ENCODE assay signal across 13 cellular contexts in the genomic region with DNA sequence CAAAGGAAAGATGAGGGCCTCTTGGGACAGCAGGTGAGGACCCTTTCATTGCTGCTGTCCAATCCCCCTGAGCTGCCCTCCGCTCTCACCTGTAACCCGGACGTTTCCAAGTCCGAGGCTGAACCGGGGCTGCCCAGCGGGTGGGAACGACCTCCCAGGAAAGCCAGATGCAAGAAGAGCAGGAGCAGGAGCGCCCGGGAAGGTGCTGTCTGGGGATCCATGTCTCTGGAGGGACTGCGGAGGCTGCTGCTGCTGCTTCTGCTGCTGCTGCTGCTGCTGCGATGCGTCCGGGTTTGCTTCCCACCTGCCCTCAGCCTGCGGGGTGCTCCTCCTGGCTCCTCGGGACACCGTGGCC. TPM values are rescaled to one million over a fixed set of nuclear protein-coding genes. Genes with fewer than 3 reads are reported as not detected.
A peak's percentile ranks its signal among the peaks of the same experiment; 100 is the strongest.
DNase-seq lines count a peak whose midpoint lies in the region; TF ChIP-seq lines count a peak whose summit lies in the region.
"Had no signal": no experiment of that assay in that cellular context is flagged by ENCODE, and none has a peak within 500 bp of the region (broad histone marks: within the 10 kb centered on the region; RNA-seq: fewer than 3 reads in every experiment).

A gene (minus strand): TSS at position 333 of the 355 bp plus-strand sequence. CDS start 112 bp downstream, at position 221.

- no peak within 1 kb of the TSS for H3K27ac Mint-ChIP-seq in nephron progenitor cell
- H3K27ac Mint-ChIP-seq: stimulated activated naive CD8-positive, alpha-beta T cell treated with anti-CD3 and anti-CD28 coated beads, Interleukin-15, amount 100 ng/mL, for 72 hours had no signal

- no peaks in the 10 kb centered on the region for H3K79me2 ChIP-seq in parathyroid adenoma

- no peaks in the 10 kb centered on the region for H3K9me3 ChIP-seq in NT2/D1 (ENCODE audit: insufficient read depth, low read length)
- no peaks in the 10 kb centered on the region for H3K9me3 ChIP-seq in right atrium auricular region
- H3K9me3 ChIP-seq in parathyroid adenoma (ENCODE audit: control insufficient read depth, low read length) = no peaks in the 10 kb centered on the region
- H3K9me3 ChIP-seq: upper lobe of right lung had no signal

- no peaks in the 10 kb centered on the region for H3K9me3 Mint-ChIP-seq in nephron progenitor cell
- H3K9me3 Mint-ChIP-seq: stimulated activated naive CD8-positive, alpha-beta T cell treated with anti-CD3 and anti-CD28 coated beads, Interleukin-15, amount 100 ng/mL, for 72 hours had no signal

- H2AFZ ChIP-seq in parathyroid adenoma = peak within 1 kb of the TSS; percentile 58

- H3K36me3 Mint-ChIP-seq in nephron progenitor cell (ENCODE audit: low read depth) = no peaks in the 10 kb centered on the region

- H3K4me3 ChIP-seq in NT2/D1 (ENCODE audit: insufficient read length, low read depth) = peak within 1 kb of the TSS; percentile 11
- peak within 1 kb of the TSS; percentile 38 to 45 for H3K4me3 ChIP-seq in right atrium auricular region
- no peak within 1 kb of the TSS for H3K4me3 ChIP-seq in parathyroid adenoma (ENCODE audit: low read depth, low read length)
- H3K4me3 ChIP-seq: upper lobe of right lung had no signal

- H3K4me2 ChIP-seq in parathyroid adenoma (ENCODE audit: low read length) = no peak within 1 kb of the TSS

- H3K9ac ChIP-seq in NT2/D1 (ENCODE audit: insufficient read length, low read depth) = peak within 1 kb of the TSS; percentile 32
- H3K9ac ChIP-seq in parathyroid adenoma = no peak within 1 kb of the TSS

- TF ChIP-seq CTCF in right atrium auricular region (IDR thresholded peaks at IDR 0.05) (no peak), parathyroid adenoma (IDR thresholded peaks at IDR 0.05) (no peak), nephron progenitor cell (IDR thresholded peaks at IDR 0.05) (no peak)

- H3K27me3 Mint-ChIP-seq in nephron progenitor cell (ENCODE audit: low read depth, poor library complexity) = peaks cover 84% of the 10 kb centered on the region

- peak within 1 kb of the TSS; percentile 72 to 94 for H3K27ac ChIP-seq in right atrium auricular region
- H3K27ac ChIP-seq in parathyroid adenoma = no peak within 1 kb of the TSS
- H3K27ac ChIP-seq: upper lobe of right lung had no signal

- H3K36me3 ChIP-seq in NT2/D1 (ENCODE audit: insufficient read depth, insufficient read length, low read length) = peaks cover 4% of the 10 kb centered on the region
- peaks cover 19% of the 10 kb centered on the region for H3K36me3 ChIP-seq in right atrium auricular region
- H3K36me3 ChIP-seq in parathyroid adenoma (ENCODE audit: control insufficient read depth, insufficient read depth, low read length) = no peaks in the 10 kb centered on the region
- H3K36me3 ChIP-seq: upper lobe of right lung had no signal

- no peaks in the 10 kb centered on the region for H3K4me1 Mint-ChIP-seq in nephron progenitor cell

- no peak within 1 kb of the TSS for H3K4me3 Mint-ChIP-seq in nephron progenitor cell
- H3K4me3 Mint-ChIP-seq: stimulated activated naive CD8-positive, alpha-beta T cell treated with anti-CD3 and anti-CD28 coated beads, Interleukin-15, amount 100 ng/mL, for 72 hours had no signal

- peaks cover 44% of the 10 kb centered on the region for H3K27me3 ChIP-seq in NT2/D1 (ENCODE audit: insufficient read depth, insufficient read length)
- H3K27me3 ChIP-seq in right atrium auricular region = peaks cover 0 to 4% of the 10 kb centered on the region in 2 donors
- no peaks in the 10 kb centered on the region for H3K27me3 ChIP-seq in parathyroid adenoma (ENCODE audit: control insufficient read depth, insufficient read depth, low read length)

- DNase-seq in Daoy (ENCODE audit: low read depth) = no peak
- no peak for DNase-seq in NT2/D1 (ENCODE audit: low read depth, low spot score)
- DNase-seq in right atrium auricular region (ENCODE audit: low spot score) = no peak
- DNase-seq in NCI-H187 (lab: John Stamatoyannopoulos, UW) = no peak
- no peak for DNase-seq in GM19238 (ENCODE audit: insufficient read length, low spot score)
- no peak for DNase-seq in nephron progenitor cell
- DNase-seq: cerebellar nuclear complex, NCI-H1417 treated with DMSO at 0.1 percent for 48 hours, NCI-H2171 treated with DMSO at 0.1 percent for 48 hours had no signal

- no peaks in the 10 kb centered on the region for H3K4me1 ChIP-seq in NT2/D1 (ENCODE audit: insufficient read depth, insufficient read length)
- peaks cover 0 to 8% of the 10 kb centered on the region in 2 donors for H3K4me1 ChIP-seq in right atrium auricular region
- H3K4me1 ChIP-seq in parathyroid adenoma = no peaks in the 10 kb centered on the region
- H3K4me1 ChIP-seq: upper lobe of right lung had no signal

RNA-seq across cellular contexts. Expression of the gene that starts here (rescaled TPM):
- 38.6 and 78.9 TPM in 2 replicates for total RNA-seq in Daoy (2014; rRNA removed; shearing (Covaris generic))
- over 10,000 TPM in 1 of 2 donors, 1,000 to 10,000 TPM in 1; 1,081 to 10,488 TPM for total RNA-seq in right atrium auricular region
- total RNA-seq: mononuclear cell had no signal

Comparison
In these comparisons a context has a peak if more than half of its experiments do, and no peak if none do; other contexts are left out.
1. RNA of the gene that starts here (total RNA-seq): 1,081 to 10,488 TPM in right atrium auricular region; 38.6 to 78.9 TPM in Daoy; every median in the first group is over 10 times any median in the second.